Comparison of ENCODE assay signal across 33 cellular contexts in the genomic region with DNA sequence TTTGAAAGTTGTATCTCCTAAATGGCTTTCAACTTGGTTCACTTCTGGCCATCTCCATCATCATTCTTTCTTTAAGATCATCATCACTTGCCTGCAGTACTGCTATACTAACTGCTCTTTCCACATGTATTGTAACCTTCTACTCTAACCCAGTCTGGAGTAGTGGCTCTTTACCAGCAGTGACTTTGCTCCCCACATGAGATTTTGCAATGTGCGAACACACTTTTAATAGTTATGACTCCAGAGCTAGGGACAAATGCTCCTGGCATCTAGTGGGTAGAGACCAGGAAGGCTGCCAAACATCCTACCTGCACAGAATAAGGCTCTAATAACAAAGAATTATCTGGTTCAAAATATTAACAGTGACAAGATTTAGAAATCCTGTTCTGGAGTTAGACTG.
"Had no signal": no experiment of that assay in that cellular context is flagged by ENCODE, and none has a peak within 500 bp of the region (broad histone marks: within the 10 kb centered on the region; RNA-seq: fewer than 3 reads in every experiment).

No MANE protein-coding gene starts in this region.

- H3K27me3 Mint-ChIP-seq: activated CD4-positive, alpha-beta memory T cell treated with anti-CD3 and anti-CD28 coated beads for 36 hours; activated CD4-positive, alpha-beta T cell treated with anti-CD3 and anti-CD28 coated beads for 36 hours; activated CD4-positive, alpha-beta T cell treated with anti-CD3 and anti-CD28 coated beads, Interleukin-2, amount 10 ng/mL, durations not matched to agents 24 days and 14 days; activated CD8-positive, alpha-beta memory T cell treated with anti-CD3 and anti-CD28 coated beads, Interleukin-2, amount 10 ng/mL, durations not matched to agents 7 days and 5 days; activated naive CD4-positive, alpha-beta T cell treated with anti-CD3 and anti-CD28 coated beads, Interleukin-2, amount 50 U/mL, for 24 hours; activated naive CD8-positive, alpha-beta T cell treated with anti-CD3 and anti-CD28 coated beads for 36 hours; activated naive CD8-positive, alpha-beta T cell treated with anti-CD3 and anti-CD28 coated beads, Interleukin-2, amount 50 U/mL, for 24 hours; brain; T-helper 17 cell had no signal

- H3K27ac Mint-ChIP-seq: activated CD4-positive, alpha-beta memory T cell treated with anti-CD3 and anti-CD28 coated beads for 36 hours; activated CD4-positive, alpha-beta T cell treated with anti-CD3 and anti-CD28 coated beads for 36 hours; activated CD4-positive, alpha-beta T cell treated with anti-CD3 and anti-CD28 coated beads, Interleukin-2, amount 10 ng/mL, durations not matched to agents 24 days and 14 days; activated CD8-positive, alpha-beta memory T cell treated with anti-CD3 and anti-CD28 coated beads, Interleukin-2, amount 10 ng/mL, durations not matched to agents 7 days and 5 days; activated CD8-positive, alpha-beta T cell treated with anti-CD3 and anti-CD28 coated beads, Interleukin-2, amount 10 ng/mL, durations not matched to agents 7 days and 5 days; activated naive CD4-positive, alpha-beta T cell treated with anti-CD3 and anti-CD28 coated beads for 36 hours; activated naive CD4-positive, alpha-beta T cell treated with anti-CD3 and anti-CD28 coated beads, Interleukin-2, amount 50 U/mL, for 24 hours; activated naive CD8-positive, alpha-beta T cell treated with anti-CD3 and anti-CD28 coated beads for 36 hours; activated naive CD8-positive, alpha-beta T cell treated with anti-CD3 and anti-CD28 coated beads, Interleukin-2, amount 50 U/mL, for 24 hours; activated T-helper 1 cell treated with anti-CD3 and anti-CD28 coated beads, Interleukin-12 subunit alpha, Interleukin-12 subunit beta, Interleukin-2, Interleukin-4 antibody, amounts not matched to agents 30 ng/mL and 10 ng/mL and 1 ng/mL, durations not matched to agents 14 hours and 24 hours and 36 hours; activated T-helper 2 cell treated with anti-CD3 and anti-CD28 coated beads, Interferon-gamma antibody, Interleukin-2, Interleukin-4, amounts not matched to agents 10 μg/mL and 5 μg/mL and 100 μg/mL, durations not matched to agents 14 hours and 24 hours and 36 hours; brain; T-helper 17 cell; T-helper 2 cell treated with Interferon-gamma antibody and Interleukin-4, amounts not matched to agents 5 μg/mL and 100 μg/mL, for 36 hours had no signal

- ATAC-seq: activated CD4-positive, alpha-beta T cell treated with anti-CD3 and anti-CD28 coated beads for 36 hours; activated CD8-positive, alpha-beta memory T cell treated with anti-CD3 and anti-CD28 coated beads, Interleukin-2, amount 10 ng/mL, durations not matched to agents 7 days and 5 days; activated CD8-positive, alpha-beta T cell treated with anti-CD3 and anti-CD28 coated beads, Interleukin-2, amount 10 ng/mL, durations not matched to agents 7 days and 5 days; activated naive CD8-positive, alpha-beta T cell treated with anti-CD3 and anti-CD28 coated beads, Interleukin-2, amount 50 U/mL, for 24 hours; T-helper 17 cell had no signal

- H3K4me1 ChIP-seq: ascending aorta, breast epithelium, colonic mucosa, esophagus squamous epithelium had no signal

- H3K27ac ChIP-seq: ascending aorta, breast epithelium, cardiac muscle cell, colonic mucosa, epithelial cell of prostate, esophagus squamous epithelium had no signal

- H3K4me3 Mint-ChIP-seq: activated CD4-positive, alpha-beta memory T cell treated with anti-CD3 and anti-CD28 coated beads for 36 hours; activated CD4-positive, alpha-beta T cell treated with anti-CD3 and anti-CD28 coated beads for 36 hours; activated CD4-positive, alpha-beta T cell treated with anti-CD3 and anti-CD28 coated beads, Interleukin-2, amount 10 ng/mL, durations not matched to agents 24 days and 14 days; activated CD8-positive, alpha-beta memory T cell treated with anti-CD3 and anti-CD28 coated beads, Interleukin-2, amount 10 ng/mL, durations not matched to agents 7 days and 5 days; activated CD8-positive, alpha-beta T cell treated with anti-CD3 and anti-CD28 coated beads, Interleukin-2, amount 10 ng/mL, durations not matched to agents 7 days and 5 days; activated naive CD4-positive, alpha-beta T cell treated with anti-CD3 and anti-CD28 coated beads for 36 hours; activated naive CD4-positive, alpha-beta T cell treated with anti-CD3 and anti-CD28 coated beads, Interleukin-2, amount 50 U/mL, for 24 hours; activated naive CD8-positive, alpha-beta T cell treated with anti-CD3 and anti-CD28 coated beads for 36 hours; activated naive CD8-positive, alpha-beta T cell treated with anti-CD3 and anti-CD28 coated beads, Interleukin-2, amount 50 U/mL, for 24 hours; activated T-helper 1 cell treated with anti-CD3 and anti-CD28 coated beads, Interleukin-12 subunit alpha, Interleukin-12 subunit beta, Interleukin-2, Interleukin-4 antibody, amounts not matched to agents 30 ng/mL and 10 ng/mL and 1 ng/mL, durations not matched to agents 14 hours and 24 hours and 36 hours; brain; T-helper 17 cell; T-helper 2 cell treated with Interferon-gamma antibody and Interleukin-4, amounts not matched to agents 5 μg/mL and 100 μg/mL, for 36 hours had no signal

- H3K36me3 Mint-ChIP-seq: activated CD4-positive, alpha-beta memory T cell treated with anti-CD3 and anti-CD28 coated beads for 36 hours; activated CD8-positive, alpha-beta memory T cell treated with anti-CD3 and anti-CD28 coated beads, Interleukin-2, amount 10 ng/mL, durations not matched to agents 7 days and 5 days; activated naive CD4-positive, alpha-beta T cell treated with anti-CD3 and anti-CD28 coated beads, Interleukin-2, amount 50 U/mL, for 24 hours; activated naive CD8-positive, alpha-beta T cell treated with anti-CD3 and anti-CD28 coated beads for 36 hours; brain had no signal

- H3K36me3 ChIP-seq: ascending aorta, breast epithelium, cardiac muscle cell, colonic mucosa, esophagus squamous epithelium had no signal

- H3K4me1 Mint-ChIP-seq: activated CD4-positive, alpha-beta T cell treated with anti-CD3 and anti-CD28 coated beads for 36 hours; activated CD4-positive, alpha-beta T cell treated with anti-CD3 and anti-CD28 coated beads, Interleukin-2, amount 10 ng/mL, durations not matched to agents 24 days and 14 days; activated CD8-positive, alpha-beta memory T cell treated with anti-CD3 and anti-CD28 coated beads, Interleukin-2, amount 10 ng/mL, durations not matched to agents 7 days and 5 days; activated naive CD4-positive, alpha-beta T cell treated with anti-CD3 and anti-CD28 coated beads, Interleukin-2, amount 50 U/mL, for 24 hours; T-helper 17 cell had no signal

- H3K4me3 ChIP-seq: ascending aorta, breast epithelium, cardiac muscle cell, colonic mucosa, esophagus squamous epithelium had no signal

- DNase-seq: activated CD4-positive, alpha-beta memory T cell treated with anti-CD3 and anti-CD28 coated beads for 36 hours; activated CD4-positive, alpha-beta T cell treated with anti-CD3 and anti-CD28 coated beads for 36 hours; activated CD4-positive, alpha-beta T cell treated with anti-CD3 and anti-CD28 coated beads, Interleukin-2, amount 10 ng/mL, durations not matched to agents 24 days and 14 days; activated CD4-positive, CD25-positive, alpha-beta regulatory T cell; activated CD4-positive, CD25-positive, alpha-beta regulatory T cell treated with anti-CD3 and anti-CD28 coated beads, Interleukin-2, amount 50 U/mL, for 72 hours; activated CD8-positive, alpha-beta memory T cell treated with anti-CD3 and anti-CD28 coated beads, Interleukin-2, amount 10 ng/mL, durations not matched to agents 7 days and 5 days; activated CD8-positive, alpha-beta memory T cell treated with anti-CD3 and anti-CD28 coated beads, Interleukin-2, amount 50 U/mL, for 4 hours; activated CD8-positive, alpha-beta T cell treated with anti-CD3 and anti-CD28 coated beads, Interleukin-2, amount 10 ng/mL, durations not matched to agents 7 days and 5 days; activated effector memory CD4-positive, alpha-beta T cell treated with anti-CD3 and anti-CD28 coated beads, Interleukin-2, amount 50 U/mL, for 16 hours; activated naive CD4-positive, alpha-beta T cell treated with anti-CD3 and anti-CD28 coated beads for 36 hours; activated naive CD8-positive, alpha-beta T cell treated with anti-CD3 and anti-CD28 coated beads for 36 hours; activated naive CD8-positive, alpha-beta T cell treated with anti-CD3 and anti-CD28 coated beads, Interleukin-2, amount 50 U/mL, for 24 hours; activated T-cell treated with anti-CD3 and anti-CD28 coated beads, Interleukin-2, amount 50 U/mL, for 1 hour; activated T-cell treated with anti-CD3 and anti-CD28 coated beads, Interleukin-2, amount 50 U/mL, for 48 hours; central memory CD4-positive, alpha-beta T cell; cerebellar nuclear complex; colonic mucosa; effector CD8-positive, alpha-beta T cell; esophagus squamous epithelium; foreskin melanocyte; glutamatergic neuron; T-helper 1 cell; T-helper 17 cell; T1000 had no signal

- H3K9me3 ChIP-seq: ascending aorta, breast epithelium, colonic mucosa, esophagus squamous epithelium had no signal

- H3K27me3 ChIP-seq: ascending aorta, breast epithelium, cardiac muscle cell, colonic mucosa, esophagus squamous epithelium had no signal

- H3K9me3 Mint-ChIP-seq: activated CD4-positive, alpha-beta memory T cell treated with anti-CD3 and anti-CD28 coated beads for 36 hours; activated CD4-positive, alpha-beta T cell treated with anti-CD3 and anti-CD28 coated beads, Interleukin-2, amount 10 ng/mL, durations not matched to agents 24 days and 14 days; activated naive CD4-positive, alpha-beta T cell treated with anti-CD3 and anti-CD28 coated beads for 36 hours; activated naive CD4-positive, alpha-beta T cell treated with anti-CD3 and anti-CD28 coated beads, Interleukin-2, amount 50 U/mL, for 24 hours; activated naive CD8-positive, alpha-beta T cell treated with anti-CD3 and anti-CD28 coated beads for 36 hours; activated naive CD8-positive, alpha-beta T cell treated with anti-CD3 and anti-CD28 coated beads, Interleukin-2, amount 50 U/mL, for 24 hours; activated T-helper 1 cell treated with anti-CD3 and anti-CD28 coated beads, Interleukin-12 subunit alpha, Interleukin-12 subunit beta, Interleukin-2, Interleukin-4 antibody, amounts not matched to agents 30 ng/mL and 10 ng/mL and 1 ng/mL, durations not matched to agents 14 hours and 24 hours and 36 hours; activated T-helper 2 cell treated with anti-CD3 and anti-CD28 coated beads, Interferon-gamma antibody, Interleukin-2, Interleukin-4, amounts not matched to agents 10 μg/mL and 5 μg/mL and 100 μg/mL, durations not matched to agents 14 hours and 24 hours and 36 hours; brain; T-helper 2 cell treated with Interferon-gamma antibody and Interleukin-4, amounts not matched to agents 5 μg/mL and 100 μg/mL, for 36 hours had no signal
